8 cellular contexts compared by ENCODE assay signal in genomic region chr3:48240711-48241491, GRCh38. TPM values are rescaled to one million over a fixed set of nuclear protein-coding genes. Genes with fewer than 3 reads are reported as not detected.
DNase-seq lines count a peak whose midpoint lies in the region; ATAC-seq and TF ChIP-seq lines count a peak whose summit lies in the region.

Gene ZNF589, plus strand, starts transcription at chr3:48241104. Its CDS starts 68 bp downstream, at chr3:48241172.

- H4K20me1 ChIP-seq in BLaER1 treated with 17β-estradiol and CSF1 and Interleukin-3, amounts not matched to agents 10 nM and 100 nM: peaks cover 0 to 11% (median 0%) of the 10 kb centered on the region in 11 experiments; a peak in 1 of 22 replicates

- peak within 1 kb of the TSS; percentile 95 for H3K27ac Mint-ChIP-seq in activated CD4-positive, alpha-beta T cell treated with anti-CD3 and anti-CD28 coated beads, Interleukin-2, amount 10 ng/mL, durations not matched to agents 7 days and 5 days
- peak within 1 kb of the TSS; percentile 94 for H3K27ac Mint-ChIP-seq in dendritic cell treated with granulocyte-macrophage colony-stimulating factor and Interleukin-4, amounts not matched to agents 40 ng/mL and 50 ng/mL, for 4 days

- peak; percentile 90 for ATAC-seq in HG03460 (IDR thresholded peaks at IDR 0.05; ENCODE audit: unreplicated experiment)

- 4% methylated on average over 57 of the region's 57 CpGs for WGBS in liver

- peak within 1 kb of the TSS; percentile 87 for H3K4me3 Mint-ChIP-seq in activated CD4-positive, alpha-beta T cell treated with anti-CD3 and anti-CD28 coated beads, Interleukin-2, amount 10 ng/mL, durations not matched to agents 7 days and 5 days
- peak within 1 kb of the TSS; percentile 86 for H3K4me3 Mint-ChIP-seq in dendritic cell treated with granulocyte-macrophage colony-stimulating factor and Interleukin-4, amounts not matched to agents 40 ng/mL and 50 ng/mL, for 4 days

- peak; percentile 11 for TF ChIP-seq CTCF in liver (IDR thresholded peaks at IDR 0.05; ENCODE audit: low read depth, low read length, missing input control)

- H3K27me3 Mint-ChIP-seq in activated CD4-positive, alpha-beta T cell treated with anti-CD3 and anti-CD28 coated beads, Interleukin-2, amount 10 ng/mL, durations not matched to agents 7 days and 5 days: no peaks in the 10 kb centered on the region
- no peaks in the 10 kb centered on the region for H3K27me3 Mint-ChIP-seq in dendritic cell treated with granulocyte-macrophage colony-stimulating factor and Interleukin-4, amounts not matched to agents 40 ng/mL and 50 ng/mL, for 4 days

- CTCF ChIA-PET in activated CD4-positive, alpha-beta T cell treated with anti-CD3 and anti-CD28 coated beads, Interleukin-2, amount 10 ng/mL, durations not matched to agents 7 days and 5 days (lab: Charles Lee): interaction anchor here (0.7 to 2.0 kb wide), 8 partner anchors 9 to 781 kb away, joined by 3 to 9 read pairs (median 4); partner anchors contain the start of gene NDUFAF3

- peaks cover 32% of the 10 kb centered on the region for H3K4me1 Mint-ChIP-seq in activated CD4-positive, alpha-beta T cell treated with anti-CD3 and anti-CD28 coated beads, Interleukin-2, amount 10 ng/mL, durations not matched to agents 7 days and 5 days
- peaks cover 54% of the 10 kb centered on the region for H3K4me1 Mint-ChIP-seq in dendritic cell treated with granulocyte-macrophage colony-stimulating factor and Interleukin-4, amounts not matched to agents 40 ng/mL and 50 ng/mL, for 4 days (ENCODE audit: low read depth)

- H3K9me3 ChIP-seq in BLaER1 treated with 17β-estradiol and CSF1 and Interleukin-3, amounts not matched to agents 10 nM and 100 nM (replicated peaks in 1 of 11): no peaks in the 10 kb centered on the region
- H3K9me3 ChIP-seq in liver (ENCODE audit: control insufficient read depth in 4 of 4, low read length in 3 of 4): no peaks in the 10 kb centered on the region

- peak within 1 kb of the TSS; percentile 61 to 91 (median 77) for H3K4me2 ChIP-seq in BLaER1 treated with 17β-estradiol and CSF1 and Interleukin-3, amounts not matched to agents 10 nM and 100 nM

- DNase-seq in GM19240 (ENCODE audit: insufficient read length, low spot score): peak; percentile 90
- peak; percentile 93 for DNase-seq in NCI-H526 treated with DMSO at 0.1 percent for 48 hours (lab: John Stamatoyannopoulos, UW)
- DNase-seq in activated CD4-positive, alpha-beta T cell treated with anti-CD3 and anti-CD28 coated beads, Interleukin-2, amount 10 ng/mL, durations not matched to agents 7 days and 5 days: peak; percentile 96
- DNase-seq in stimulated activated CD4-positive, alpha-beta T cell treated with anti-CD3 and anti-CD28 coated beads, Interleukin-4, amount 100 ng/mL, for 4 hours: peak; percentile 94 to 95

- H3K27ac ChIP-seq in BLaER1 treated with 17β-estradiol and CSF1 and Interleukin-3, amounts not matched to agents 10 nM and 100 nM: peak within 1 kb of the TSS; percentile 32 to 92 (median 85); a peak in 21 of 22 replicates
- peak within 1 kb of the TSS; percentile 15 to 83 for H3K27ac ChIP-seq in liver (ENCODE audit: low read depth in 1 of 2, low read length in 2 of 2)

- peaks cover 3% of the 10 kb centered on the region for H3K36me3 Mint-ChIP-seq in activated CD4-positive, alpha-beta T cell treated with anti-CD3 and anti-CD28 coated beads, Interleukin-2, amount 10 ng/mL, durations not matched to agents 7 days and 5 days (ENCODE audit: low read depth)
- peaks cover 11% of the 10 kb centered on the region for H3K36me3 Mint-ChIP-seq in dendritic cell treated with granulocyte-macrophage colony-stimulating factor and Interleukin-4, amounts not matched to agents 40 ng/mL and 50 ng/mL, for 4 days (ENCODE audit: low read depth)

- peaks cover 35 to 61% (median 48%) of the 10 kb centered on the region in 10 experiments for H3K4me1 ChIP-seq in BLaER1 treated with 17β-estradiol and CSF1 and Interleukin-3, amounts not matched to agents 10 nM and 100 nM
- peaks cover 0 to 3% (median 0%) of the 10 kb centered on the region in 4 donors for H3K4me1 ChIP-seq in liver (ENCODE audit: control insufficient read depth in 4 of 4, insufficient read depth in 4 of 4, low read length in 3 of 4)

- no peaks in the 10 kb centered on the region for H3K27me3 ChIP-seq in BLaER1 treated with 17β-estradiol and CSF1 and Interleukin-3, amounts not matched to agents 10 nM and 100 nM
- H3K27me3 ChIP-seq in liver (ENCODE audit: control insufficient read depth in 4 of 4, insufficient read depth in 4 of 4, low read length in 3 of 4): no peaks in the 10 kb centered on the region

- POLR2A ChIA-PET in activated CD4-positive, alpha-beta T cell treated with anti-CD3 and anti-CD28 coated beads, Interleukin-2, amount 10 ng/mL, durations not matched to agents 7 days and 5 days (lab: Charles Lee): interaction anchor here (0.5 kb wide), 1 partner anchor 39 kb away, joined by 3 read pairs; no protein-coding TSS in a partner anchor

- H3K4me3 ChIP-seq in BLaER1 treated with 17β-estradiol and CSF1 and Interleukin-3, amounts not matched to agents 10 nM and 100 nM: peak within 1 kb of the TSS; percentile 67 to 95 (median 77)
- H3K4me3 ChIP-seq in liver (ENCODE audit: low read depth in 1 of 3, low read length in 3 of 3): peak within 1 kb of the TSS; percentile 71 to 86 (median 84)

- H3K36me3 ChIP-seq in BLaER1 treated with 17β-estradiol and CSF1 and Interleukin-3, amounts not matched to agents 10 nM and 100 nM: peaks cover 0 to 8% (median 0%) of the 10 kb centered on the region in 11 experiments; a peak in 5 of 22 replicates
- no peaks in the 10 kb centered on the region for H3K36me3 ChIP-seq in liver (ENCODE audit: control insufficient read depth in 4 of 4, insufficient read depth in 3 of 4, low read depth in 1 of 4, low read length in 3 of 4)

- H3K9ac ChIP-seq in BLaER1 treated with 17β-estradiol and CSF1 and Interleukin-3, amounts not matched to agents 10 nM and 100 nM: peak within 1 kb of the TSS; percentile 74 to 90 (median 83)
- peak within 1 kb of the TSS; percentile 43 to 50 for H3K9ac ChIP-seq in liver (ENCODE audit: low read depth in 1 of 2, low read length in 2 of 2)

- H3K9me3 Mint-ChIP-seq in activated CD4-positive, alpha-beta T cell treated with anti-CD3 and anti-CD28 coated beads, Interleukin-2, amount 10 ng/mL, durations not matched to agents 7 days and 5 days: no peaks in the 10 kb centered on the region
- H3K9me3 Mint-ChIP-seq in dendritic cell treated with granulocyte-macrophage colony-stimulating factor and Interleukin-4, amounts not matched to agents 40 ng/mL and 50 ng/mL, for 4 days: no peaks in the 10 kb centered on the region

- peak in 1 of 2 donors; percentile 27 for TF ChIP-seq RAD21 in liver (IDR thresholded peaks at IDR 0.05)

- intact Hi-C loops in dendritic cell treated with granulocyte-macrophage colony-stimulating factor and Interleukin-4, amounts not matched to agents 40 ng/mL and 50 ng/mL, for 4 days (cut with micrococcal nuclease): loop anchor here (10.0 kb wide), 1 partner anchor 46 kb away; no protein-coding TSS in a partner anchor

TF ChIP-seq in liver, 16 proteins besides CTCF, POLR2A, EP300 and RAD21 (continues in another document):
- peak; percentile 64 for TF ChIP-seq REST (IDR thresholded peaks at IDR 0.05)
- peak; percentile 50 for TF ChIP-seq SP1 (IDR thresholded peaks at IDR 0.05)
- TF ChIP-seq ATF3 (IDR thresholded peaks at IDR 0.05): peak; percentile 39
- peak; percentile 51 for TF ChIP-seq MAX (IDR thresholded peaks at IDR 0.05)
- no peak for TF ChIP-seq NR2F2 (IDR thresholded peaks at IDR 0.05)
- peak in 1 of 2 donors; percentile 51 for TF ChIP-seq HNF4A (conservative IDR thresholded peaks at IDR 0.05)

RNA-seq across cellular contexts. Expression of gene ZNF589, which starts in this region (rescaled TPM):
- total RNA-seq in activated CD4-positive, alpha-beta T cell treated with anti-CD3 and anti-CD28 coated beads, Interleukin-2, amount 10 ng/mL, durations not matched to agents 7 days and 5 days: 10 to 100 TPM; 25.5 to 26.6 TPM
- total RNA-seq in liver: 1 to 10 TPM; 2.1 to 3.3 TPM
- 1 to 10 TPM in 1 of 2 donors, under 1 TPM in 1; 0.49 to 1.0 TPM for polyA plus RNA-seq in liver

Comparison
In these comparisons a context has a peak if more than half of its experiments do, and no peak if none do; other contexts are left out.
1. Peak in every context shown above with its lines: DNase-seq, ATAC-seq, H3K4me3 ChIP-seq and H3K27ac ChIP-seq.
2. RNA of gene ZNF589 (total RNA-seq): 25.5 to 26.6 TPM in activated CD4-positive, alpha-beta T cell treated with anti-CD3 and anti-CD28 coated beads, Interleukin-2, amount 10 ng/mL, durations not matched to agents 7 days and 5 days; 2.1 to 3.3 TPM in liver; every median in the first group is over 4 times any median in the second.